Comparison of ENCODE assay signal across 16 cellular contexts in genomic region chr22:30869996-30870395, GRCh38.
"Had no signal": no experiment of that assay in that cellular context is flagged by ENCODE, and none has a peak within 500 bp of the region (broad histone marks: within the 10 kb centered on the region; RNA-seq: fewer than 3 reads in every experiment).

No MANE protein-coding gene starts in this region.

- H3K27ac ChIP-seq: breast epithelium, gastrocnemius medialis, heart right ventricle, thoracic aorta, uterus had no signal

- H3K4me3 ChIP-seq: breast epithelium, gastrocnemius medialis, heart right ventricle, lung, thoracic aorta, uterus had no signal

- H3K9me3 ChIP-seq: breast epithelium, gastrocnemius medialis, heart right ventricle, thoracic aorta, uterus had no signal

- ATAC-seq: gastrocnemius medialis; heart right ventricle; natural killer cell; stimulated activated naive CD8-positive, alpha-beta T cell treated with anti-CD3 and anti-CD28 coated beads, Interleukin-15, amount 100 ng/mL, for 72 hours had no signal

- DNase-seq: activated CD4-positive, alpha-beta T cell treated with anti-CD3 and anti-CD28 coated beads, Interleukin-2, amount 50 U/mL, for 1 hour; activated CD4-positive, CD25-positive, alpha-beta regulatory T cell; activated T-cell treated with anti-CD3 and anti-CD28 coated beads for 4 hours; anterior cingulate cortex; natural killer cell; nucleus accumbens; stimulated activated CD4-positive, alpha-beta T cell treated with anti-CD3 and anti-CD28 coated beads, Interleukin-4, amount 100 ng/mL, for 1 hour; stimulated activated CD8-positive, alpha-beta memory T cell treated with anti-CD3 and anti-CD28 coated beads, Interleukin-4, amount 100 ng/mL, for 48 hours; stimulated activated naive CD8-positive, alpha-beta T cell treated with anti-CD3 and anti-CD28 coated beads, Interleukin-15, amount 100 ng/mL, for 72 hours; T-helper 2 cell had no signal

- H3K4me1 ChIP-seq: breast epithelium, uterus had no signal

- H3K27me3 ChIP-seq: breast epithelium, gastrocnemius medialis, heart right ventricle, uterus had no signal

- H3K36me3 ChIP-seq: breast epithelium, gastrocnemius medialis, heart right ventricle, thoracic aorta, uterus had no signal
